ENCODE assay signal across 19 cellular contexts in genomic region chr13:100620792-100621191, GRCh38.
"Had no signal": no experiment of that assay in that cellular context is flagged by ENCODE, and none has a peak within 500 bp of the region (broad histone marks: within the 10 kb centered on the region; RNA-seq: fewer than 3 reads in every experiment).

No MANE protein-coding gene starts in this region.

- DNase-seq: Kasumi-1, MM.1S, NCI-H1092 treated with DMSO at 0.1 percent for 48 hours, NCI-H1436, NCI-H187, NCI-H2029, NCI-H2107, NCI-H226, NCI-H446, NCI-H510A, NCI-H524 treated with DMSO at 0.1 percent for 48 hours, Right ventricle myocardium superior, RPMI8226, SIG-M5 had no signal

- H3K27me3 ChIP-seq: SJSA1 had no signal

- ATAC-seq: K562 had no signal

- H3K4me3 ChIP-seq: K562, SJSA1, SK-N-MC had no signal

- H3K27ac ChIP-seq: HL-60, KMS-11, SJSA1, SK-N-MC had no signal

- H3K9me3 ChIP-seq: SJSA1 had no signal
